In the genomic region with DNA sequence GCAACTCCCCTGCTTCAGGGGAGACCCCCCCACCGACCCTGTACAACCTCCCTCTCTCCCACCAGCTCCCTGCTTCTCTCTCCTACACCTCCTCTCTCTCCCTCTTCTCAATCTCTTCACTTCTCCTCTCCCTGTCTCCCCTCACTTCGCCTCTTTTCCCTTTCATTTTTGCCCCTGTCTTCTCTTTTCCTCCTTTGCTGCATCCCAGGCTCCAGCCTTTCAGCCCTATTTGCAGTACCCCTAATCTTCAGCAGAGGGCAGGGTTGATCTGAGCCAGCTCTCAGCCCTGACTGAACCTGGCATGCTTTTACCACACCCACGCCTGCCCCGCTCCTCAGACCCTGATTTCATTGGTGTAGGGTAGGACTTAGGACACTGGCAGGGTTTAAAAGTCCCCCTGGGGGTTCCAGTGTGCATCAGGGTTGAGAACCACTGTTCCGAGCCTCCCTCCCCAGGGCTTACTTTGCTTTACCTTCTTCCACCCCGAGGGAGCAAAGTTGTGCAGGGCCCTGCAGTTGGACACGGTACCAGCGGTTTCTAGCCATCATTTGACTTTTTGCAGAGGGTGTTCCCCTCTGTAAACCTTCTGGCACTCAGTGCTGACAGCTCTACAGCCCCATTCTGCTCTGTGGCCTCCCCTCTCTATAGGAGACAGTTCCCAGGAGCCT, we compare ENCODE assay signal across 8 cellular contexts.
DNase-seq lines count a peak whose midpoint lies in the region; ATAC-seq, FAIRE-seq and TF ChIP-seq lines count a peak whose summit lies in the region.

No MANE protein-coding gene starts in this region.

- no peak overlapping the region for H3K27ac ChIP-seq in HEK293 (ENCODE audit: extremely low read depth, low read depth, low read length)
- no peak overlapping the region for H3K27ac ChIP-seq in parathyroid adenoma

- peaks cover 11% of the 10 kb centered on the region for H3K27me3 Mint-ChIP-seq in Caco-2 (ENCODE audit: insufficient read depth, unreplicated experiment)
- H3K27me3 Mint-ChIP-seq in activated T-helper 17 cell treated with anti-CD3 and anti-CD28 coated beads, Interleukin-2, amount 50 U/mL, for 72 hours, result peaks cover 35% of the 10 kb centered on the region

- intact Hi-C loops in Caco-2 (cut with micrococcal nuclease; ENCODE audit: unreplicated experiment), result loop anchor here (1.0 kb wide), 2 partner anchors 86 to 281 kb away; no protein-coding TSS in a partner anchor

- H3K36me3 Mint-ChIP-seq in Caco-2 (ENCODE audit: insufficient read depth, unreplicated experiment), result no peaks in the 10 kb centered on the region
- H3K36me3 Mint-ChIP-seq in activated T-helper 17 cell treated with anti-CD3 and anti-CD28 coated beads, Interleukin-2, amount 50 U/mL, for 72 hours (ENCODE audit: low read depth), result no peaks in the 10 kb centered on the region

- H3K9me3 ChIP-seq in Caco-2 (no peaks in the 10 kb centered on the region), HEK293 (ENCODE audit: control insufficient read depth, insufficient read depth, low read depth, low read length) (no peaks in the 10 kb centered on the region), parathyroid adenoma (ENCODE audit: control insufficient read depth, low read length) (no peaks in the 10 kb centered on the region)

- H3K9ac ChIP-seq in parathyroid adenoma, result no peak overlapping the region

- CTCF ChIA-PET in Caco-2 (lab: Charles Lee), result interaction anchor here (0.6 to 2.6 kb wide), 7 partner anchors 10 to 280 kb away, joined by 3 to 40 read pairs (median 4); no protein-coding TSS in a partner anchor
- CTCF ChIA-PET in HEK293 (lab: Yijun Ruan, JAX), result interaction anchor here (0.5 to 3.0 kb wide), 19 partner anchors 9 to 1029 kb away, joined by 3 to 63 read pairs (median 5); no protein-coding TSS in a partner anchor

- H3K4me3 ChIP-seq in Caco-2 (ENCODE audit: low read depth, low read length) (no peak overlapping the region), HEK293 (ENCODE audit: low read depth, low read length) (no peak overlapping the region), parathyroid adenoma (ENCODE audit: low read depth, low read length) (no peak overlapping the region)

- no TSS peak for BruUV-seq in Caco-2 (replicated peaks; lab: Mats Ljungman, UMichigan)

- ATAC-seq in activated T-helper 17 cell treated with anti-CD3 and anti-CD28 coated beads, Interleukin-2, amount 50 U/mL, for 72 hours (replicated peaks), result peak; percentile 63
- ATAC-seq in GM18873 (IDR thresholded peaks at IDR 0.05; ENCODE audit: low FRiP score, unreplicated experiment) (no peak), HG03520 (IDR thresholded peaks at IDR 0.05; ENCODE audit: unreplicated experiment) (no peak)

- POLR2A ChIA-PET in Caco-2 (lab: Charles Lee), result no interaction called here
- POLR2A ChIA-PET in HEK293 (lab: Yijun Ruan, JAX), result no interaction called here

- no peak overlapping the region for H3K27ac Mint-ChIP-seq in Caco-2 (ENCODE audit: unreplicated experiment)
- no peak overlapping the region for H3K27ac Mint-ChIP-seq in activated T-helper 17 cell treated with anti-CD3 and anti-CD28 coated beads, Interleukin-2, amount 50 U/mL, for 72 hours

- no peak overlapping the region for H3K4me3 Mint-ChIP-seq in Caco-2 (ENCODE audit: unreplicated experiment)
- H3K4me3 Mint-ChIP-seq in activated T-helper 17 cell treated with anti-CD3 and anti-CD28 coated beads, Interleukin-2, amount 50 U/mL, for 72 hours, result no peak overlapping the region

- no peaks in the 10 kb centered on the region for H3K4me1 ChIP-seq in Caco-2
- H3K4me1 ChIP-seq in HEK293 (ENCODE audit: control insufficient read depth, insufficient read depth, low read length), result no peaks in the 10 kb centered on the region
- H3K4me1 ChIP-seq in parathyroid adenoma, result no peaks in the 10 kb centered on the region

- no peaks in the 10 kb centered on the region for H3K79me2 ChIP-seq in parathyroid adenoma

- no peak overlapping the region for H2AFZ ChIP-seq in parathyroid adenoma

- H3K9me3 Mint-ChIP-seq in Caco-2 (ENCODE audit: unreplicated experiment), result no peaks in the 10 kb centered on the region
- no peaks in the 10 kb centered on the region for H3K9me3 Mint-ChIP-seq in activated T-helper 17 cell treated with anti-CD3 and anti-CD28 coated beads, Interleukin-2, amount 50 U/mL, for 72 hours

- no peaks in the 10 kb centered on the region for H3K36me3 ChIP-seq in Caco-2 (ENCODE audit: control insufficient read depth, insufficient read depth, low read length)
- H3K36me3 ChIP-seq in HEK293 (ENCODE audit: control insufficient read depth in 2 of 2, insufficient read depth in 1 of 2, low read length in 2 of 2), result no peaks in the 10 kb centered on the region
- no peaks in the 10 kb centered on the region for H3K36me3 ChIP-seq in parathyroid adenoma (ENCODE audit: control insufficient read depth, insufficient read depth, low read length)

- no peaks in the 10 kb centered on the region for H3K27me3 ChIP-seq in Caco-2 (replicated peaks; ENCODE audit: control insufficient read depth, insufficient read depth, low read length)
- no peaks in the 10 kb centered on the region for H3K27me3 ChIP-seq in parathyroid adenoma (ENCODE audit: control insufficient read depth, insufficient read depth, low read length)

- FAIRE-seq in RCC 7860 (lab: Jason Lieb, UNC), result no peak

- no peaks in the 10 kb centered on the region for H3K4me1 Mint-ChIP-seq in Caco-2 (ENCODE audit: low read depth, unreplicated experiment)
- H3K4me1 Mint-ChIP-seq in activated T-helper 17 cell treated with anti-CD3 and anti-CD28 coated beads, Interleukin-2, amount 50 U/mL, for 72 hours, result no peaks in the 10 kb centered on the region

- TF ChIP-seq CTCF in Caco-2 (IDR thresholded peaks at IDR 0.05; ENCODE audit: insufficient read depth in 1 of 2, low read depth in 1 of 2, low read length in 1 of 2, severe bottlenecking in 1 of 2, unreplicated experiment in 1 of 2), result peak; percentile 88 to 89
- TF ChIP-seq CTCF in HEK293 (tag by site-specific recombination; IDR thresholded peaks at IDR 0.05), result peak; percentile 84
- TF ChIP-seq CTCF in parathyroid adenoma (IDR thresholded peaks at IDR 0.05), result peak; percentile 65

- H3K4me2 ChIP-seq in parathyroid adenoma (ENCODE audit: low read length), result no peak overlapping the region

- DNase-seq in Caco-2 (peak; percentile 62 to 77), RCC 7860 (ENCODE audit: low spot score) (peak; percentile 39), foreskin melanocyte (peak; percentile 30)

TF ChIP-seq in HEK293, 187 proteins besides CTCF, POLR2A, EP300 and RAD21:
- TF ChIP-seq EGR2 (tag by site-specific recombination; IDR thresholded peaks at IDR 0.05; ENCODE audit: low read depth) (peak; percentile 49), PRDM1 (tag by site-specific recombination; IDR thresholded peaks at IDR 0.05) (peak; percentile 72), ZNF654 (tag by site-specific recombination; IDR thresholded peaks at IDR 0.05; ENCODE audit: low read depth) (peak; percentile 69), ZNF658 (tag by site-specific recombination; IDR thresholded peaks at IDR 0.05) (no peak), ZFHX2 (tag by site-specific recombination; conservative IDR thresholded peaks at IDR 0.05) (peak; percentile 70), ZNF2 (tag by site-specific recombination; IDR thresholded peaks at IDR 0.05) (peak; percentile 82; the same call in 1 of the 2 replicates)
